Comparison of ENCODE assay signal across 19 cellular contexts in the genomic region with DNA sequence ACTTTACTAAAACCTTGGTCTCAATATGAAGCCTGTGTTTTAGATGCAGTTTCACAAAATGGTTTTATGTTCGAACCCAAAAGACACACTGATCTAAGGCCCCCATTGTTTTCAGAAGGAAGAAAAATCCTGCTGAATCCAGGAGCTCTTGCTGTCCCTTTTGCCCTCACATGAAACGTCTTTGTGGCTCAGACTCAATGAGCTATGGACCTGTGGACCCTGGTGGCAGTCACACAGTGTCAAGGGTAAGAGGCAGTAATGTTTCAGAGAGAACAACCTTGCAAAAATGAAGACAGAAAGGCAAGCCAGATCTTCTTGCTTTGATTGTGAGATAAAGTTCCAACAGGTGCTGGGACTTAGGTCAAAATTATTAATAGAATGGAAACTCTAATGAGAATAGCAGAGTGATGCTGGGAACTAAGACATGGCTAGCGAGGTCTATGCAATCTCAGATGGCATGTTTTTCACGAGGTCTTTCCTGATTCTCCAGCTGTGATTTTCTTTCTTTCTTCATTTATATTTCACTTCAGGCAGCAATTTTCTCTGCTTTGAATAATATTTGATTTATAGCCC.
"Had no signal": no experiment of that assay in that cellular context is flagged by ENCODE, and none has a peak within 500 bp of the region (broad histone marks: within the 10 kb centered on the region; RNA-seq: fewer than 3 reads in every experiment).

No MANE protein-coding gene starts in this region.

- H3K36me3 Mint-ChIP-seq: neural progenitor cell had no signal

- H3K4me1 ChIP-seq: neural progenitor cell, stomach, transverse colon had no signal

- H2AFZ ChIP-seq: neural progenitor cell had no signal

- H3K4me2 ChIP-seq: neural progenitor cell had no signal

- H3K4me3 Mint-ChIP-seq: naive thymus-derived CD8-positive, alpha-beta T cell; neural progenitor cell had no signal

- H3K27ac Mint-ChIP-seq: neural progenitor cell had no signal

- H3K27me3 Mint-ChIP-seq: naive thymus-derived CD8-positive, alpha-beta T cell had no signal

- H3K4me3 ChIP-seq: dorsolateral prefrontal cortex, heart left ventricle, neural progenitor cell, ovary, stomach, thoracic aorta, transverse colon had no signal

- DNase-seq: cortex of kidney; dorsolateral prefrontal cortex; effector CD8-positive, alpha-beta T cell; foreskin melanocyte; heart left ventricle; hypothalamus; kidney glomerular epithelial cell; mesendoderm; naive thymus-derived CD8-positive, alpha-beta T cell; nucleus accumbens; ovary; right cardiac atrium; stimulated activated CD4-positive, alpha-beta T cell treated with anti-CD3 and anti-CD28 coated beads, Interleukin-2, amount 100 ng/mL, for 24 hours; stimulated activated naive CD4-positive, alpha-beta T cell; stomach; substantia nigra; transverse colon had no signal

- H3K36me3 ChIP-seq: heart left ventricle, neural progenitor cell, ovary, stomach, thoracic aorta, transverse colon had no signal

- H3K27me3 ChIP-seq: dorsolateral prefrontal cortex, heart left ventricle, neural progenitor cell, ovary, stomach, transverse colon had no signal

- H3K27ac ChIP-seq: dorsolateral prefrontal cortex, heart left ventricle, neural progenitor cell, ovary, stomach, thoracic aorta, transverse colon had no signal

- H3K9ac ChIP-seq: neural progenitor cell had no signal

- H3K9me3 ChIP-seq: ovary, stomach, thoracic aorta, transverse colon had no signal
